Comparison of ENCODE assay signal across 8 cellular contexts in genomic region chr9:110626109-110626829, GRCh38. TPM values are rescaled to one million over a fixed set of nuclear protein-coding genes. Genes with fewer than 3 reads are reported as not detected.
DNase-seq lines count a peak whose midpoint lies in the region; ATAC-seq, FAIRE-seq and TF ChIP-seq lines count a peak whose summit lies in the region.

No MANE protein-coding gene starts in this region.

- H3K4me3 ChIP-seq in thyroid gland (replicated peaks in 1 of 3): no peak overlapping the region

- intact Hi-C loops in thyroid gland (cut with DNase I): loop anchor here (10.0 kb wide), 1 partner anchor 181 kb away; no protein-coding TSS in a partner anchor

- no peaks in the 10 kb centered on the region for H3K9me3 Mint-ChIP-seq in stimulated activated naive CD8-positive, alpha-beta T cell treated with anti-CD3 and anti-CD28 coated beads, Interleukin-15, Interleukin-2, amounts not matched to agents 100 ng/mL and 50 ng/mL, for 24 hours

- H3K27me3 ChIP-seq in thyroid gland: no peaks in the 10 kb centered on the region

- H3K4me3 Mint-ChIP-seq in stimulated activated naive CD8-positive, alpha-beta T cell treated with anti-CD3 and anti-CD28 coated beads, Interleukin-15, Interleukin-2, amounts not matched to agents 100 ng/mL and 50 ng/mL, for 24 hours: no peak overlapping the region

- peaks cover 10% of the 10 kb centered on the region for H3K4me1 Mint-ChIP-seq in stimulated activated naive CD8-positive, alpha-beta T cell treated with anti-CD3 and anti-CD28 coated beads, Interleukin-15, Interleukin-2, amounts not matched to agents 100 ng/mL and 50 ng/mL, for 24 hours (ENCODE audit: low read depth)

- no peaks in the 10 kb centered on the region for H3K36me3 ChIP-seq in thyroid gland

- H3K36me3 Mint-ChIP-seq in stimulated activated naive CD8-positive, alpha-beta T cell treated with anti-CD3 and anti-CD28 coated beads, Interleukin-15, Interleukin-2, amounts not matched to agents 100 ng/mL and 50 ng/mL, for 24 hours (ENCODE audit: low read depth): no peaks in the 10 kb centered on the region

- H3K9me3 ChIP-seq in thyroid gland: no peaks in the 10 kb centered on the region

- H3K27ac ChIP-seq in thyroid gland: no peak overlapping the region

- no peaks in the 10 kb centered on the region for H3K27me3 Mint-ChIP-seq in stimulated activated naive CD8-positive, alpha-beta T cell treated with anti-CD3 and anti-CD28 coated beads, Interleukin-15, Interleukin-2, amounts not matched to agents 100 ng/mL and 50 ng/mL, for 24 hours

- peak; percentile 96 for ATAC-seq in HG03060 (IDR thresholded peaks at IDR 0.05; ENCODE audit: low read depth, unreplicated experiment)

- WGBS in thyroid gland, 2 donors: 54 to 59% methylated on average over 9 of the region's 9 CpGs

- peak in 2 of 3 donors; percentile 12 to 13 for DNase-seq in stimulated activated CD4-positive, alpha-beta T cell treated with anti-CD3 and anti-CD28 coated beads, Interleukin-12 subunit alpha, Interleukin-12 subunit beta, amount 100 ng/mL, for 48 hours (ENCODE audit: low read depth in 2 of 3, low spot score in 1 of 3)
- DNase-seq in stimulated activated CD4-positive, alpha-beta T cell treated with anti-CD3 and anti-CD28 coated beads, Interleukin-4, amount 100 ng/mL, for 1 hour: no peak
- DNase-seq in amniotic stem cell (lab: John Stamatoyannopoulos, UW) (peak; percentile 71), thyroid gland (no peak), DMS153 treated with DMSO at 0.1 percent for 48 hours (lab: John Stamatoyannopoulos, UW; ENCODE audit: unreplicated experiment) (no peak), GM19239 (ENCODE audit: insufficient read length, low spot score) (no peak)

- TF ChIP-seq POLR2A in thyroid gland (IDR thresholded peaks at IDR 0.05): no peak

- no peak for FAIRE-seq in GM19239 (lab: Jason Lieb, UNC)

- H3K4me1 ChIP-seq in thyroid gland: peaks cover 0 to 6% of the 10 kb centered on the region in 2 donors

- no peak for TF ChIP-seq CTCF in thyroid gland (IDR thresholded peaks at IDR 0.05)

- H3K27ac Mint-ChIP-seq in stimulated activated naive CD8-positive, alpha-beta T cell treated with anti-CD3 and anti-CD28 coated beads, Interleukin-15, Interleukin-2, amounts not matched to agents 100 ng/mL and 50 ng/mL, for 24 hours: peak overlapping the region; percentile 3

RNA-seq across cellular contexts. Expression of gene MUSK, which starts 42.3 kb away (rescaled TPM):
- under 1 TPM in 3 of 4 donors, not detected in 1; 0.22 to 0.42 (median 0.27) TPM for total RNA-seq in thyroid gland

RNA-seq across cellular contexts. Expression of gene SVEP1, which starts 46.7 kb away (rescaled TPM):
- total RNA-seq in thyroid gland: 10 to 100 TPM; 14.1 to 55.5 (median 31.9) TPM

Comparison
In these comparisons a context has a peak if more than half of its experiments do, and no peak if none do; other contexts are left out.
1. DNase-seq: peak in stimulated activated CD4-positive, alpha-beta T cell treated with anti-CD3 and anti-CD28 coated beads, Interleukin-12 subunit alpha, Interleukin-12 subunit beta, amount 100 ng/mL, for 48 hours (2 of 3) and amniotic stem cell (single experiment); none in stimulated activated CD4-positive, alpha-beta T cell treated with anti-CD3 and anti-CD28 coated beads, Interleukin-4, amount 100 ng/mL, for 1 hour (single experiment), thyroid gland (0 of 2), DMS153 treated with DMSO at 0.1 percent for 48 hours (single experiment) and GM19239 (single experiment).